8 cellular contexts compared by ENCODE assay signal in the genomic region with DNA sequence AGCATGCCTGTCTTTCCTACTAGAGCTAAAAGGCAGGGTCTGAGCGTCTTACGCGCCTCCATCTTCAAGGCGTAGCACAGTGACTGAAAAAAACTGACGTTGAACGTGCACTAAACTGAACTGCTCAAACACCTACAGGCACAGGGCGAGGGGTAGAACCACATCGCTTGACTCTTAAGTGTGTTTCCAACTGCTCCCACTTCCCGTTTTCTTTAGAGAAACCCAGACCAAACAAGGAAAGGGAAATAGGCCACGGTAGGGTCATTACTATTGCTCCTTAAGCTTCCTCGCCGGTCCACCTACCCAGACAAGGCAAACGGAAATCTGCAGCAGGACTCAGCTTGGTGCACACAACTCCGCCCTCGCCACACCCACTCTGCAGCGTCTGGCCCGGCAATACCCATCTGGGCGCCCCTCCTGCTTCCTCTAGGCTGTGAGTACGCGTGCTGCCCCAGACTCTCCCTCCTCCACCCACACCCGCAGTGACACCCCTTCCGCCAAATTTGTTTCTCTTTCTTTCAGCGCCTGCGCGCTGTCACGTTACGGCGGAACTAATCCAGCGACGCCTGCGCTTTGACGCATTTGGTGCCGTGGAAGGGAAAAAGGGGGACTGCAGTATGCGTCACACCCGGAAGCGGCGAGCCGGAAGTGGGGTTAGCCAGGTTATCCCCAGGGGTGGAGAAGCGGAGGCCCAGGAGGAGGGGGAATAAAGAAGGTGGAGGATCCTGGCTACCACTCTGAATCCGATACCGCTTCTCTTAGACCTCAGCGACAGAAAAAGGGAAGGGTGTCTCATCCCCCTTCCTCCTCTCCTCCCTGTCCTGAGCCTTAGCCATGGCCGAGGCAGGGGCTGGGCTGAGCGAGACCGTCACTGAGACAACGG. TPM values are rescaled to one million over a fixed set of nuclear protein-coding genes. Genes with fewer than 3 reads are reported as not detected.
A peak's percentile ranks its signal among the peaks of the same experiment; 100 is the strongest.
DNase-seq lines count a peak whose midpoint lies in the region; ATAC-seq and TF ChIP-seq lines count a peak whose summit lies in the region.

A gene with protein sequence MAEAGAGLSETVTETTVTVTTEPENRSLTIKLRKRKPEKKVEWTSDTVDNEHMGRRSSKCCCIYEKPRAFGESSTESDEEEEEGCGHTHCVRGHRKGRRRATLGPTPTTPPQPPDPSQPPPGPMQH (plus strand): TSS at position 622 of the 883 bp plus-strand sequence. CDS start 213 bp downstream, at position 835.

- TF ChIP-seq CTCF in LNCaP clone FGC (IDR thresholded peaks at IDR 0.05; ENCODE audit: control insufficient read depth, extremely low read depth, insufficient read depth): no peak
- TF ChIP-seq CTCF in RWPE1 (conservative IDR thresholded peaks at IDR 0.05; ENCODE audit: low read depth): no peak

- H3K4me1 Mint-ChIP-seq in activated T-helper 17 cell treated with anti-CD3 and anti-CD28 coated beads, Interleukin-2, amount 50 U/mL, for 72 hours: peaks cover 39% of the 10 kb centered on the region
- H3K4me1 Mint-ChIP-seq in naive B cell: peaks cover 45 to 63% (median 49%) of the 10 kb centered on the region in 3 donors
- peaks cover 53% of the 10 kb centered on the region for H3K4me1 Mint-ChIP-seq in stimulated activated memory B cell treated with anti-CD40 and anti-IgM and Interleukin-4, amounts not matched to agents 10 μg/mL and 1 μg/mL and 100 μg/mL, for 72 hours

- H3K36me3 Mint-ChIP-seq in activated T-helper 17 cell treated with anti-CD3 and anti-CD28 coated beads, Interleukin-2, amount 50 U/mL, for 72 hours (ENCODE audit: low read depth): peaks cover 88% of the 10 kb centered on the region
- H3K36me3 Mint-ChIP-seq in naive B cell: peaks cover 33 to 49% of the 10 kb centered on the region in 2 donors
- H3K36me3 Mint-ChIP-seq in stimulated activated memory B cell treated with anti-CD40 and anti-IgM and Interleukin-4, amounts not matched to agents 10 μg/mL and 1 μg/mL and 100 μg/mL, for 72 hours: peaks cover 49% of the 10 kb centered on the region

- H3K9me3 Mint-ChIP-seq in activated T-helper 17 cell treated with anti-CD3 and anti-CD28 coated beads, Interleukin-2, amount 50 U/mL, for 72 hours: no peaks in the 10 kb centered on the region
- H3K9me3 Mint-ChIP-seq in naive B cell: peaks cover 0 to 3% (median 0%) of the 10 kb centered on the region in 7 donors
- H3K9me3 Mint-ChIP-seq in stimulated activated memory B cell treated with anti-CD40 and anti-IgM and Interleukin-4, amounts not matched to agents 10 μg/mL and 1 μg/mL and 100 μg/mL, for 72 hours: no peaks in the 10 kb centered on the region

- H3K4me3 ChIP-seq in LNCaP clone FGC (ENCODE audit: low read depth, low read length): peak within 1 kb of the TSS; percentile 86

- DNase-seq in Daoy (ENCODE audit: low read depth): peak; percentile 100
- peak; percentile 96 for DNase-seq in GOT3 (lab: John Stamatoyannopoulos, UW)
- DNase-seq in LNCaP clone FGC (ENCODE audit: low read depth): peak; percentile 98
- peak; percentile 94 for DNase-seq in RWPE1 (ENCODE audit: low spot score)
- peak; percentile 99 for DNase-seq in fibroblast of gingiva (ENCODE audit: low read depth)
- DNase-seq in naive B cell: peak; percentile 99

- H3K27ac ChIP-seq in RWPE1: peak within 1 kb of the TSS; percentile 80

- CTCF ChIA-PET in RWPE1 (lab: Yijun Ruan, JAX): interaction anchor here (0.7 kb wide), 1 partner anchor 413 kb away, joined by 3 read pairs; no protein-coding TSS in a partner anchor

- peak within 1 kb of the TSS; percentile 93 for H3K27ac Mint-ChIP-seq in activated T-helper 17 cell treated with anti-CD3 and anti-CD28 coated beads, Interleukin-2, amount 50 U/mL, for 72 hours
- H3K27ac Mint-ChIP-seq in naive B cell: peak within 1 kb of the TSS; percentile 98 to 100 (median 100)
- peak within 1 kb of the TSS; percentile 85 for H3K27ac Mint-ChIP-seq in stimulated activated memory B cell treated with anti-CD40 and anti-IgM and Interleukin-4, amounts not matched to agents 10 μg/mL and 1 μg/mL and 100 μg/mL, for 72 hours

- H3K4me3 Mint-ChIP-seq in activated T-helper 17 cell treated with anti-CD3 and anti-CD28 coated beads, Interleukin-2, amount 50 U/mL, for 72 hours: peak within 1 kb of the TSS; percentile 87
- H3K4me3 Mint-ChIP-seq in naive B cell: peak within 1 kb of the TSS; percentile 84 to 99 (median 97)
- H3K4me3 Mint-ChIP-seq in stimulated activated memory B cell treated with anti-CD40 and anti-IgM and Interleukin-4, amounts not matched to agents 10 μg/mL and 1 μg/mL and 100 μg/mL, for 72 hours: peak within 1 kb of the TSS; percentile 88

- POLR2A ChIA-PET in RWPE1 (lab: Yijun Ruan, JAX; ENCODE audit: low non-redundant PET): interaction anchor here (0.5 to 0.7 kb wide), 4 partner anchors 13 to 35 kb away, joined by 3 read pairs; no protein-coding TSS in a partner anchor

- H3K27me3 Mint-ChIP-seq in activated T-helper 17 cell treated with anti-CD3 and anti-CD28 coated beads, Interleukin-2, amount 50 U/mL, for 72 hours: peaks cover 11% of the 10 kb centered on the region
- peaks cover 15 to 27% (median 20%) of the 10 kb centered on the region in 3 donors for H3K27me3 Mint-ChIP-seq in naive B cell
- peaks cover 14% of the 10 kb centered on the region for H3K27me3 Mint-ChIP-seq in stimulated activated memory B cell treated with anti-CD40 and anti-IgM and Interleukin-4, amounts not matched to agents 10 μg/mL and 1 μg/mL and 100 μg/mL, for 72 hours

- peak; percentile 97 for ATAC-seq in activated T-helper 17 cell treated with anti-CD3 and anti-CD28 coated beads, Interleukin-2, amount 50 U/mL, for 72 hours (replicated peaks)
- peak; percentile 92 to 95 for ATAC-seq in naive B cell (ENCODE audit: low read depth in 2 of 2)
- ATAC-seq in stimulated activated memory B cell treated with anti-CD40 and anti-IgM and Interleukin-4, amounts not matched to agents 10 μg/mL and 1 μg/mL and 100 μg/mL, for 72 hours: peak; percentile 100

RNA-seq across cellular contexts. Expression of the gene that starts here (rescaled TPM):
- total RNA-seq in Daoy (2014; rRNA removed; shearing (Covaris generic)): 77.2 and 79.0 TPM in 2 replicates
- 10 to 100 TPM; 50.8 to 69.9 TPM for total RNA-seq in activated T-helper 17 cell treated with anti-CD3 and anti-CD28 coated beads, Interleukin-2, amount 50 U/mL, for 72 hours
- polyA plus RNA-seq in naive B cell (ENCODE audit: low read depth in 6 of 6): 100 to 1,000 TPM in 2 of 6 donors, 10 to 100 TPM in 4; 70.9 to 101 (median 84.8) TPM

Comparison
In these comparisons a context has a peak if more than half of its experiments do, and no peak if none do; other contexts are left out.
1. Peak in every context shown above with its lines: DNase-seq, ATAC-seq, H3K4me3 ChIP-seq and H3K27ac ChIP-seq.